Comparison of ENCODE assay signal across 10 cellular contexts in the genomic region with DNA sequence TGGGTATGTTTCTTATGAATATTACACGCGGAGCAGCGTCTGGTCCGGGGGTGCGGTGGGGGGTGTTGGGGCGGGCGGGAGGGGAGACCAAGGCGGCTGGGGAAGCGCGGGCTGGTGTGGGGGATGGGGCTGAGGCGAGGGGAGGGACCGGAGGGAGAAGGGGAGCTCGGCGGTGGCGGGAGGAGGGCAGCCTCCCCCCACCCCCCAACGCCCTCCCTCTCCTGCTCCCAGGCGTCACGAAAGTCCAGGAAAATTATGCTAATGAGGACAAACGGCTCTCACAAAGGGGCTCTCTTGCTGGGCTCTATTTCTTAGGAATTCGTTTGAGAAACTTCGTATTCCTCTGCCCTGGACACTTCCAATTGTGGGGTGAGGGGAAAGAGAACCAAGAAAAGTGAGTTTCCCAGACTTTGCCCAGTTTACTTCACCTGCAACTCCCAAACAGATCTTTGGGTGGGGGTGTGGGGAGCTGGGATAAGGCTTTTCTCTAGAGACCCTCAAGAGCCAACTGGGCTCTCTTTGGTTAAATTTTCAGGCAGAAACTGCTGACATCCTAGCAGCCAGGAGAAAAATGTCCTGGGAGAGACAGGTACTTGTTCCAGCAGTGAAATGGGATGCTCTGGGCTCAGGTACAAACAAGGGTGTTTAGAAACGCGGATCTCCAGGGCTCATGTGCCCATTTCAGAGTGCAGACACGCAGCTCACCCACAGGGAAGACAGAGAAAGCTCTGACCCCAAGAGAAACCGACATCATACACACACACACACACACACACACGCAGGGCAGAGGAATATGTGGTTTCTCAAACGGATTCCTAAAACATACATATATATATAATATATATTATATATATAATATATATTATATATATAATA. TPM values are rescaled to one million over a fixed set of nuclear protein-coding genes. Genes with fewer than 3 reads are reported as not detected.
DNase-seq lines count a peak whose midpoint lies in the region; ATAC-seq and TF ChIP-seq lines count a peak whose summit lies in the region.
"Had no signal": no experiment of that assay in that cellular context is flagged by ENCODE, and none has a peak within 500 bp of the region (broad histone marks: within the 10 kb centered on the region; RNA-seq: fewer than 3 reads in every experiment).

No MANE protein-coding gene starts in this region.

- DNase-seq in cardiac muscle cell (ENCODE audit: low read depth in 1 of 2, low spot score in 1 of 2), result no peak
- DNase-seq in Right ventricle myocardium superior, result no peak
- DNase-seq in mammary epithelial cell, result peak; percentile 68
- DNase-seq in upper lobe of right lung, result no peak
- no peak for DNase-seq in trophoblast cell
- DNase-seq in stimulated activated naive CD4-positive, alpha-beta T cell (lab: John Stamatoyannopoulos, UW), result no peak
- DNase-seq: activated CD4-positive, alpha-beta T cell treated with anti-CD3 and anti-CD28 coated beads, Interleukin-2, amount 50 U/mL, for 1 hour; NCI-H526 treated with DMSO at 0.1 percent for 48 hours had no signal

- in situ Hi-C loops in mammary epithelial cell (cut with MboI; ENCODE audit: low sequenced_read_pairs in 2 of 2), result no loop called here

- H3K4me1 ChIP-seq in cardiac muscle cell (ENCODE audit: low read depth) (peaks cover 11% of the 10 kb centered on the region), mammary epithelial cell (ENCODE audit: insufficient read depth, low read length) (peaks cover 67% of the 10 kb centered on the region), mesodermal cell (ENCODE audit: control insufficient read depth, insufficient read depth, low read length, poor library complexity, severe bottlenecking) (peaks cover 19% of the 10 kb centered on the region), upper lobe of right lung (peaks cover 5% of the 10 kb centered on the region), trophoblast cell (ENCODE audit: control insufficient read depth in 1 of 2, insufficient read depth in 2 of 2, low read length in 2 of 2) (peaks cover 2 to 4% of the 10 kb centered on the region in 2 experiments)

- peak overlapping the region; percentile 74 for H3K9ac ChIP-seq in mammary epithelial cell (ENCODE audit: insufficient read depth, low read length)
- no peak overlapping the region for H3K9ac ChIP-seq in trophoblast cell (ENCODE audit: low read length)

- no peaks in the 10 kb centered on the region for H3K79me1 ChIP-seq in trophoblast cell (ENCODE audit: low read length)

- H4K91ac ChIP-seq in trophoblast cell (ENCODE audit: low read depth, low read length), result no peak overlapping the region

- H3K23ac ChIP-seq in trophoblast cell (ENCODE audit: low read length), result no peak overlapping the region

- intact Hi-C loops in Right ventricle myocardium superior (cut with DNase I), result no loop called here
- intact Hi-C loops in mammary epithelial cell (cut with micrococcal nuclease), result loop anchor here (1.0 kb wide), 1 partner anchor 13 kb away; no protein-coding TSS in a partner anchor
- intact Hi-C loops in upper lobe of right lung (cut with DNase I), result no loop called here

- BruUV-seq in mammary epithelial cell (replicated peaks; lab: Mats Ljungman, UMichigan), result no TSS peak

- H3K79me2 ChIP-seq in mammary epithelial cell (ENCODE audit: insufficient read depth, low read length) (peaks cover 85% of the 10 kb centered on the region), trophoblast cell (ENCODE audit: control insufficient read depth, insufficient read depth, low read length, poor library complexity) (no peaks in the 10 kb centered on the region)

- H2AFZ ChIP-seq in mammary epithelial cell (ENCODE audit: low read depth, low read length), result no peak overlapping the region
- H2AFZ ChIP-seq in trophoblast cell (ENCODE audit: insufficient read depth, low read length, poor library complexity), result no peak overlapping the region

- H2BK12ac ChIP-seq in trophoblast cell (ENCODE audit: low read length), result no peak overlapping the region

- no peak overlapping the region for H2AK5ac ChIP-seq in trophoblast cell (ENCODE audit: low read length)

- ATAC-seq in Right ventricle myocardium superior (ENCODE audit: poor library complexity), result no peak
- peak; percentile 49 for ATAC-seq in upper lobe of right lung
- no peak for ATAC-seq in HG02588 (IDR thresholded peaks at IDR 0.05; ENCODE audit: unreplicated experiment)

- H3K4me2 ChIP-seq in mammary epithelial cell (ENCODE audit: insufficient read depth, low read depth, low read length) (peak overlapping the region; percentile 95), trophoblast cell (ENCODE audit: low read length) (no peak overlapping the region)

- peak overlapping the region; percentile 20 for H3K4me3 ChIP-seq in cardiac muscle cell
- H3K4me3 ChIP-seq in mammary epithelial cell (replicated peaks in 1 of 3; ENCODE audit: insufficient read depth in 1 of 3, low read depth in 2 of 3, low read length in 3 of 3), result peak overlapping the region; percentile 47 to 71 (median 58)
- peak overlapping the region; percentile 12 for H3K4me3 ChIP-seq in mesodermal cell (ENCODE audit: extremely low read depth, insufficient read depth, low read length, poor library complexity, severe bottlenecking)
- H3K4me3 ChIP-seq in upper lobe of right lung, result peak overlapping the region; percentile 54
- no peak overlapping the region for H3K4me3 ChIP-seq in trophoblast cell (ENCODE audit: low read depth, low read length)

- H3K4ac ChIP-seq in trophoblast cell (ENCODE audit: low read depth, low read length), result no peak overlapping the region

- no peaks in the 10 kb centered on the region for H3K9me3 ChIP-seq in cardiac muscle cell (ENCODE audit: low read depth)
- no peaks in the 10 kb centered on the region for H3K9me3 ChIP-seq in mammary epithelial cell (replicated peaks; ENCODE audit: insufficient read depth, low read length)
- no peaks in the 10 kb centered on the region for H3K9me3 ChIP-seq in mesodermal cell (ENCODE audit: control insufficient read depth, low read length)
- H3K9me3 ChIP-seq in upper lobe of right lung, result no peaks in the 10 kb centered on the region
- H3K9me3 ChIP-seq in trophoblast cell (ENCODE audit: insufficient read depth, low read depth, low read length), result peaks cover 8% of the 10 kb centered on the region

- no peak for TF ChIP-seq CTCF in cardiac muscle cell (IDR thresholded peaks at IDR 0.05; ENCODE audit: low read depth, low read length)
- TF ChIP-seq CTCF in mammary epithelial cell (conservative IDR thresholded peaks at IDR 0.05 in 1 of 2, IDR thresholded peaks at IDR 0.05 in 1 of 2; ENCODE audit: extremely low read depth in 1 of 2, insufficient read depth in 1 of 2, low read depth in 1 of 2, low read length in 2 of 2), result no peak
- TF ChIP-seq CTCF in upper lobe of right lung (IDR thresholded peaks at IDR 0.05), result no peak

- WGBS in mammary epithelial cell (ENCODE audit: low coverage, missing lambda C conversion rate), result 32% methylated on average over 5 of the region's 27 CpGs
- WGBS in mesodermal cell (ENCODE audit: insufficient coverage in 2 of 2), 2 experiments, result 0% methylated on average over 4 to 5 of the region's 27 CpGs
- WGBS in trophoblast cell (ENCODE audit: extremely low coverage, insufficient coverage, insufficient read length), result no CpG with 5 or more reads among the region's 27 CpGs

- H3K14ac ChIP-seq in trophoblast cell (ENCODE audit: low read length), result no peak overlapping the region

- H2BK5ac ChIP-seq in trophoblast cell (ENCODE audit: low read depth, low read length, poor library complexity), result no peak overlapping the region

- H4K12ac ChIP-seq in trophoblast cell (ENCODE audit: low read depth, low read length), result no peak overlapping the region

- H3K27me3 ChIP-seq in cardiac muscle cell (peaks cover 100% of the 10 kb centered on the region), mammary epithelial cell (ENCODE audit: insufficient read depth, low read length) (no peaks in the 10 kb centered on the region), upper lobe of right lung (no peaks in the 10 kb centered on the region), trophoblast cell (ENCODE audit: insufficient read depth, low read length) (peaks cover 80% of the 10 kb centered on the region)

- H3K27ac ChIP-seq in cardiac muscle cell, result no peak overlapping the region
- peak overlapping the region; percentile 70 for H3K27ac ChIP-seq in mammary epithelial cell (ENCODE audit: insufficient read depth, low read depth, low read length)
- H3K27ac ChIP-seq in mesodermal cell (ENCODE audit: low read depth, low read length, severe bottlenecking), result peak overlapping the region; percentile 83
- H3K27ac ChIP-seq in upper lobe of right lung, result peak overlapping the region; percentile 85
- H3K27ac ChIP-seq in trophoblast cell (ENCODE audit: low read depth, low read length), result no peak overlapping the region

- no peak overlapping the region for H3K18ac ChIP-seq in trophoblast cell (ENCODE audit: low read length)

- no peaks in the 10 kb centered on the region for H3K36me3 ChIP-seq in cardiac muscle cell
- H3K36me3 ChIP-seq in mammary epithelial cell (ENCODE audit: insufficient read depth, low read length), result no peaks in the 10 kb centered on the region
- no peaks in the 10 kb centered on the region for H3K36me3 ChIP-seq in mesodermal cell (ENCODE audit: control insufficient read depth, insufficient read depth, low read length)
- no peaks in the 10 kb centered on the region for H3K36me3 ChIP-seq in upper lobe of right lung
- no peaks in the 10 kb centered on the region for H3K36me3 ChIP-seq in trophoblast cell (ENCODE audit: control insufficient read depth in 1 of 2, insufficient read depth in 2 of 2, low read length in 2 of 2)

- dilution Hi-C loops in mammary epithelial cell (cut with HindIII; ENCODE audit: low sequenced_read_pairs), result no loop called here

- H4K20me1 ChIP-seq in mammary epithelial cell (ENCODE audit: insufficient read depth, low read length), result no peaks in the 10 kb centered on the region

- H2BK120ac ChIP-seq in trophoblast cell (ENCODE audit: insufficient read depth, low read length, poor library complexity), result no peak overlapping the region

- H4K8ac ChIP-seq in trophoblast cell (ENCODE audit: low read depth, low read length), result no peak overlapping the region

- CTCF ChIA-PET in mammary epithelial cell (lab: Charles Lee; ENCODE audit: low non-redundant PET), result interaction anchor here (0.6 kb wide), 1 partner anchor 16 kb away, joined by 3 read pairs; a partner anchor contains a TSS

RNA-seq across cellular contexts. Expression of a gene that starts 11.7 kb away (rescaled TPM):
- total RNA-seq in cardiac muscle cell (0.27 and 0.53 TPM in 2 replicates), Right ventricle myocardium superior (0.11 TPM), mammary epithelial cell (1 to 10 TPM in 1 of 2 donors, under 1 TPM in 1; 0.50 to 1.5 TPM), upper lobe of right lung (2.1 TPM)
- polyA plus RNA-seq in cardiac muscle cell (0.12 and 0.34 TPM in 2 replicates), mammary epithelial cell (1.3 TPM)
- 1.3 TPM for polyA minus RNA-seq in mammary epithelial cell
- 4.3 TPM for polyA plus RNA-seq in mesodermal cell (2013, experiment 1 of 2)
- polyA plus RNA-seq in mesodermal cell (2013, experiment 2 of 2), result 3.0 TPM
- not detected in 2 replicates for polyA plus RNA-seq in trophoblast cell (2013)

RNA-seq across cellular contexts. Expression of a gene that starts 16.3 kb away (rescaled TPM):
- total RNA-seq in cardiac muscle cell, result 0.14 TPM in 1 of 2 replicates, not detected in the other
- polyA plus RNA-seq in cardiac muscle cell, result 0.46 TPM in 1 of 2 replicates, not detected in the other
- total RNA-seq in Right ventricle myocardium superior, result 0.97 TPM
- total RNA-seq in mammary epithelial cell, result 1 to 10 TPM in 1 of 2 donors, not detected in 1; 1.5 TPM
- polyA plus RNA-seq in mammary epithelial cell, result 1.8 TPM
- polyA minus RNA-seq in mammary epithelial cell, result 9.3 TPM
- 2.1 TPM for polyA plus RNA-seq in mesodermal cell (2013, experiment 1 of 2)
- polyA plus RNA-seq in mesodermal cell (2013, experiment 2 of 2), result 2.3 TPM
- total RNA-seq in upper lobe of right lung, result 7.1 TPM
- polyA plus RNA-seq in trophoblast cell (2013), result 0.03 TPM in 1 of 2 replicates, not detected in the other

RNA-seq across cellular contexts. Expression of a gene that starts 18.4 kb away (rescaled TPM):
- total RNA-seq in cardiac muscle cell (0.42 and 0.85 TPM in 2 replicates), Right ventricle myocardium superior (0.13 TPM), mammary epithelial cell (1 to 10 TPM; 2.5 to 9.4 TPM), upper lobe of right lung (0.75 TPM)
- polyA plus RNA-seq in cardiac muscle cell (0.07 TPM in 1 of 2 replicates, not detected in the other), mammary epithelial cell (6.0 TPM)
- polyA minus RNA-seq in mammary epithelial cell, result 14.9 TPM
- polyA plus RNA-seq in mesodermal cell (2013, experiment 1 of 2), result 7.3 TPM
- polyA plus RNA-seq in mesodermal cell (2013, experiment 2 of 2), result 8.7 TPM
- 0.05 and 0.06 TPM in 2 replicates for polyA plus RNA-seq in trophoblast cell (2013)

RNA-seq across cellular contexts. Expression of a gene that starts 29.3 kb away (rescaled TPM):
- total RNA-seq in cardiac muscle cell (not detected in 2 replicates), Right ventricle myocardium superior (0.62 TPM), mammary epithelial cell (10 to 100 TPM in 1 of 2 donors, 1 to 10 TPM in 1; 9.1 to 11.0 TPM), upper lobe of right lung (16.0 TPM)
- polyA plus RNA-seq in cardiac muscle cell (not detected in 2 replicates), mammary epithelial cell (8.6 TPM)
- polyA minus RNA-seq in mammary epithelial cell, result 4.3 TPM
- polyA plus RNA-seq in mesodermal cell (2013, experiment 1 of 2), result 5.5 TPM
- polyA plus RNA-seq in mesodermal cell (2013, experiment 2 of 2), result 4.9 TPM
- polyA plus RNA-seq in trophoblast cell (2013), result not detected in 2 replicates

RNA-seq across cellular contexts. Expression of a gene that starts 33.3 kb away (rescaled TPM):
- not detected in 2 replicates for total RNA-seq in cardiac muscle cell
- not detected in 2 replicates for polyA plus RNA-seq in cardiac muscle cell
- not detected for total RNA-seq in Right ventricle myocardium superior
- total RNA-seq in mammary epithelial cell, result 1 to 10 TPM; 3.1 to 4.7 TPM
- 0.71 TPM for polyA plus RNA-seq in mammary epithelial cell
- polyA minus RNA-seq in mammary epithelial cell, result 1.1 TPM
- 4.2 TPM for polyA plus RNA-seq in mesodermal cell (2013, experiment 1 of 2)
- 2.2 TPM for polyA plus RNA-seq in mesodermal cell (2013, experiment 2 of 2)
- total RNA-seq in upper lobe of right lung, result 6.5 TPM
- polyA plus RNA-seq in trophoblast cell (2013), result not detected in 2 replicates

Comparison
In these comparisons a context has a peak if more than half of its experiments do, and no peak if none do; other contexts are left out.
1. H3K27ac ChIP-seq: peak in mammary epithelial cell (single experiment), mesodermal cell (single experiment) and upper lobe of right lung (single experiment); none in cardiac muscle cell (single experiment) and trophoblast cell (single experiment).